1 cellular context compared by ENCODE assay signal in the genomic region with DNA sequence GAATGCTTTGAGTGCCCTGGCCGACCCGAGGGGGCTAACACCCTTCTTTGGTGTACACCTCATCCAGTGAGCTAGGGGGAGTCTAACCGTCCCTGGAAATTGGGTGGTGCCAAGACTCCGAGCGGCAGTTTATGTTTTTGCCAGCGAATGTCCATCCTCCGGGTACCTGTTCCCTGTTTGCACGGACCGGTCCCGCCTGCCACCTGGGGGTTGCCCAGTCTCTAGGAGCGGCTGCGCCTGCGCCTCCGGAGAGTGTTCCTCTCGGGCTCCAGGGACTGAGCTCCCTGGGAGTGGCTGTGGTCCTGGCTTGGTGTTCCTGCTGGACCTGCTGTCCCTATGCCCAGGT.
TF ChIP-seq lines count a peak whose summit lies in the region.

No MANE protein-coding gene starts in this region.

TF ChIP-seq in HCT116, 20 proteins besides CTCF, POLR2A, EP300 and RAD21 (continued from another document):
- no peak for TF ChIP-seq EZH2 (IDR thresholded peaks at IDR 0.05)
